ENCODE assay signal across 12 cellular contexts in the genomic region with DNA sequence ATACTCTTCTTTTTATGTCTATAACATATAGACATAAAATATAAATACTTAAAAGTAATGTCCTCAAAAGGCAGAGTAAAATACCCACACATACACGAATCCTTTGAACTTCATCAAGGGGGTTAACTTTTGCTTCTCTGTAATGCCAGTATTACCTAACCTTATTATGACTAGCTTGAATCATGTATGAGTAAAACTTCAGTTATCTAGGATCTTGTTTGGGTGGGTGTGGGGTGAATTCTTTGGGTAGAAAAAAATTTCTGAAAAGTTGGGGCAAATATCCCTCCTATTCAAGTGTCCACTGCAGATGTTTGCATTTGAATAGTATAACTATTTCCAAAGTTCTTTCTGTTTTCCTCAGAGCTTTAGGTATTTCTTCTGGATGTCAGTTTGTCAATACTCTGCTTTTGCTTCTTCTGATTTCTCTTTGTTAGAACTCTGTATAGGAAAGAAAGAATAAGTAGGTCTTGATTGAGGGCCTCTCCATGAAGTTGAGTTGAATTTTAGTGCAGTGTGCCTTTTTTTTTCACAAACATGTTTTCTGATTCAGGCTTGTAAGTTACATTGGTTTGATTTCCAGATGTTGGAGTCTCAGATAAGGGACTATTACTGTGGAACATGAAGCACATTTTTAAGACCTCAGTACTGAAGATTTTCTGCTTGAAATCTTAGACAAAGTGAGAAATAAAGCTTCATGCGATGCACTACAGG.
DNase-seq lines count a peak whose midpoint lies in the region; ATAC-seq and TF ChIP-seq lines count a peak whose summit lies in the region.
"Had no signal": no experiment of that assay in that cellular context is flagged by ENCODE, and none has a peak within 500 bp of the region (broad histone marks: within the 10 kb centered on the region; RNA-seq: fewer than 3 reads in every experiment).

No MANE protein-coding gene starts in this region.

- POLR2A ChIA-PET in Caco-2 (lab: Charles Lee) (no interaction called here), PC-3 (lab: Charles Lee; ENCODE audit: unreplicated experiment) (no interaction called here), PC-9 (lab: Charles Lee; ENCODE audit: unreplicated experiment) (no interaction called here)

- H3K79me2 ChIP-seq in PC-3 (ENCODE audit: low read length) (no peaks in the 10 kb centered on the region), PC-9 (ENCODE audit: low read depth) (no peaks in the 10 kb centered on the region)

- H3K4me3 ChIP-seq in Caco-2 (ENCODE audit: low read depth, low read length) (no peak overlapping the region), PC-3 (ENCODE audit: low read length) (no peak overlapping the region), epithelial cell of esophagus (ENCODE audit: low read length) (no peak overlapping the region), PC-9 (no peak overlapping the region)
- H3K4me3 ChIP-seq: prostate gland had no signal

- H3K4me1 ChIP-seq in Caco-2 (peaks cover 8% of the 10 kb centered on the region; the same call in 1 of the 2 replicates), PC-3 (ENCODE audit: insufficient read depth, low read length) (peaks cover 24% of the 10 kb centered on the region), PC-9 (replicated peaks; ENCODE audit: insufficient read depth) (no peaks in the 10 kb centered on the region)
- H3K4me1 ChIP-seq: prostate gland had no signal

- H3K9ac ChIP-seq in PC-3 (ENCODE audit: low read length) = no peak overlapping the region

- H3K4me3 Mint-ChIP-seq in Caco-2 (ENCODE audit: unreplicated experiment) = peak overlapping the region; percentile 83
- H3K4me3 Mint-ChIP-seq in nephron progenitor cell = no peak overlapping the region
- H3K4me3 Mint-ChIP-seq in immature natural killer cell = no peak overlapping the region
- H3K4me3 Mint-ChIP-seq: activated CD4-positive, alpha-beta T cell treated with anti-CD3 and anti-CD28 coated beads, Interleukin-2, amount 10 ng/mL, durations not matched to agents 24 days and 14 days; activated T-cell treated with anti-CD3 and anti-CD28 coated beads, Interleukin-2, amount 50 U/mL, for 72 hours; stimulated activated effector memory CD8-positive, alpha-beta T cell treated with anti-CD3 and anti-CD28 coated beads, Interleukin-12 subunit alpha, Interleukin-12 subunit beta, amount 100 ng/mL, for 72 hours had no signal

- H3K27ac ChIP-seq in PC-3 (ENCODE audit: low read length) (peak overlapping the region; percentile 7; the same call in 1 of the 2 replicates), PC-9 (no peak overlapping the region)
- H3K27ac ChIP-seq: prostate gland had no signal

- H3K27ac Mint-ChIP-seq in Caco-2 (ENCODE audit: unreplicated experiment) (no peak overlapping the region), nephron progenitor cell (peak overlapping the region; percentile 31), immature natural killer cell (no peak overlapping the region)
- H3K27ac Mint-ChIP-seq: activated CD4-positive, alpha-beta T cell treated with anti-CD3 and anti-CD28 coated beads, Interleukin-2, amount 10 ng/mL, durations not matched to agents 24 days and 14 days; activated T-cell treated with anti-CD3 and anti-CD28 coated beads, Interleukin-2, amount 50 U/mL, for 72 hours; stimulated activated effector memory CD8-positive, alpha-beta T cell treated with anti-CD3 and anti-CD28 coated beads, Interleukin-12 subunit alpha, Interleukin-12 subunit beta, amount 100 ng/mL, for 72 hours had no signal

- H3K36me3 Mint-ChIP-seq in Caco-2 (ENCODE audit: insufficient read depth, unreplicated experiment) (no peaks in the 10 kb centered on the region), nephron progenitor cell (ENCODE audit: low read depth) (peaks cover 4% of the 10 kb centered on the region), immature natural killer cell (peaks cover 0 to 6% (median 0%) of the 10 kb centered on the region in 3 donors)
- H3K36me3 Mint-ChIP-seq: stimulated activated effector memory CD8-positive, alpha-beta T cell treated with anti-CD3 and anti-CD28 coated beads, Interleukin-12 subunit alpha, Interleukin-12 subunit beta, amount 100 ng/mL, for 72 hours had no signal

- H3K9me3 Mint-ChIP-seq in Caco-2 (ENCODE audit: unreplicated experiment) (no peaks in the 10 kb centered on the region), nephron progenitor cell (peaks cover 21% of the 10 kb centered on the region), immature natural killer cell (peaks cover 5 to 25% (median 19%) of the 10 kb centered on the region in 6 donors)

- CTCF ChIA-PET in Caco-2 (lab: Charles Lee) (no interaction called here), PC-3 (lab: Charles Lee) (no interaction called here), PC-9 (lab: Charles Lee) (no interaction called here)

- H2AFZ ChIP-seq in PC-3 (ENCODE audit: low read length) = peak overlapping the region; percentile 1; the same call in 1 of the 2 replicates
- no peak overlapping the region for H2AFZ ChIP-seq in PC-9

- no peaks in the 10 kb centered on the region for H3K36me3 ChIP-seq in Caco-2 (ENCODE audit: control insufficient read depth, insufficient read depth, low read length)
- H3K36me3 ChIP-seq in PC-3 (ENCODE audit: low read depth, low read length) = no peaks in the 10 kb centered on the region
- H3K36me3 ChIP-seq in PC-9 (ENCODE audit: low read depth) = no peaks in the 10 kb centered on the region
- H3K36me3 ChIP-seq: prostate gland had no signal

- H4K20me1 ChIP-seq in PC-3 (ENCODE audit: low read length) (no peaks in the 10 kb centered on the region), PC-9 (ENCODE audit: insufficient read depth) (no peaks in the 10 kb centered on the region)

- intact Hi-C loops in Caco-2 (cut with micrococcal nuclease; ENCODE audit: unreplicated experiment) = loop anchor here (2.0 to 10.0 kb wide), 3 partner anchors 168 to 439 kb away; no protein-coding TSS in a partner anchor
- intact Hi-C loops in PC-3 (cut with micrococcal nuclease) = loop anchor here (10.0 kb wide), 1 partner anchor 91 kb away; no protein-coding TSS in a partner anchor
- intact Hi-C loops in PC-9 (cut with micrococcal nuclease; ENCODE audit: unreplicated experiment) = no loop called here

- H3K27me3 ChIP-seq in Caco-2 (replicated peaks; ENCODE audit: control insufficient read depth, insufficient read depth, low read length) (no peaks in the 10 kb centered on the region), PC-3 (ENCODE audit: low read length) (no peaks in the 10 kb centered on the region), PC-9 (ENCODE audit: insufficient read depth, low read depth) (no peaks in the 10 kb centered on the region)

- H3K4me2 ChIP-seq in PC-3 (ENCODE audit: low read length) (peak overlapping the region; percentile 61), PC-9 (no peak overlapping the region)

- no peak for TF ChIP-seq CTCF in Caco-2 (IDR thresholded peaks at IDR 0.05; ENCODE audit: insufficient read depth in 1 of 2, low read depth in 1 of 2, low read length in 1 of 2, severe bottlenecking in 1 of 2, unreplicated experiment in 1 of 2)
- TF ChIP-seq CTCF in PC-3 (conservative IDR thresholded peaks at IDR 0.05; ENCODE audit: low read depth, low read length) = no peak
- TF ChIP-seq CTCF in epithelial cell of esophagus (IDR thresholded peaks at IDR 0.05; ENCODE audit: insufficient read depth, low read depth, low read length, missing control alignments) = no peak
- no peak for TF ChIP-seq CTCF in nephron progenitor cell (IDR thresholded peaks at IDR 0.05)
- TF ChIP-seq CTCF in PC-9 (conservative IDR thresholded peaks at IDR 0.05) = no peak

- BruUV-seq in Caco-2 (replicated peaks; lab: Mats Ljungman, UMichigan) (no TSS peak), PC-3 (replicated peaks; lab: Mats Ljungman, UMichigan) (no TSS peak), PC-9 (replicated peaks; lab: Mats Ljungman, UMichigan) (no TSS peak)

- H3K9me2 ChIP-seq in PC-3 (replicated peaks; ENCODE audit: low read length) (no peaks in the 10 kb centered on the region), PC-9 (ENCODE audit: insufficient read depth) (no peaks in the 10 kb centered on the region)

- no peaks in the 10 kb centered on the region for H3K27me3 Mint-ChIP-seq in Caco-2 (ENCODE audit: insufficient read depth, unreplicated experiment)
- H3K27me3 Mint-ChIP-seq in nephron progenitor cell (ENCODE audit: low read depth, poor library complexity) = no peaks in the 10 kb centered on the region
- H3K27me3 Mint-ChIP-seq in immature natural killer cell (ENCODE audit: low read depth in 3 of 3) = peaks cover 0 to 2% (median 0%) of the 10 kb centered on the region in 3 donors
- H3K27me3 Mint-ChIP-seq: activated CD4-positive, alpha-beta T cell treated with anti-CD3 and anti-CD28 coated beads, Interleukin-2, amount 10 ng/mL, durations not matched to agents 24 days and 14 days had no signal

- H3K4me1 Mint-ChIP-seq in Caco-2 (ENCODE audit: low read depth, unreplicated experiment) = peaks cover 5% of the 10 kb centered on the region
- H3K4me1 Mint-ChIP-seq in nephron progenitor cell = peaks cover 5% of the 10 kb centered on the region
- H3K4me1 Mint-ChIP-seq in immature natural killer cell = no peaks in the 10 kb centered on the region
- H3K4me1 Mint-ChIP-seq: activated CD4-positive, alpha-beta T cell treated with anti-CD3 and anti-CD28 coated beads, Interleukin-2, amount 10 ng/mL, durations not matched to agents 24 days and 14 days; stimulated activated effector memory CD8-positive, alpha-beta T cell treated with anti-CD3 and anti-CD28 coated beads, Interleukin-12 subunit alpha, Interleukin-12 subunit beta, amount 100 ng/mL, for 72 hours had no signal

- H3K9me3 ChIP-seq in Caco-2 (no peaks in the 10 kb centered on the region), PC-3 (ENCODE audit: low read length) (no peaks in the 10 kb centered on the region), PC-9 (ENCODE audit: insufficient read depth, low read depth) (no peaks in the 10 kb centered on the region)
- H3K9me3 ChIP-seq: prostate gland had no signal

- H3F3A ChIP-seq in PC-3 (ENCODE audit: low read length, unreplicated experiment) = peaks cover 6% of the 10 kb centered on the region
- H3F3A ChIP-seq in PC-9 (ENCODE audit: insufficient read depth, low read depth) = no peaks in the 10 kb centered on the region

- DNase-seq in Caco-2 = no peak
- DNase-seq in PC-3 = peak; percentile 81
- peak; percentile 61 for DNase-seq in epithelial cell of esophagus (ENCODE audit: low read depth)
- DNase-seq in nephron progenitor cell = no peak
- DNase-seq in PC-9 = no peak
- DNase-seq in immature natural killer cell = no peak
- DNase-seq: activated CD4-positive, alpha-beta T cell treated with anti-CD3 and anti-CD28 coated beads, Interleukin-2, amount 10 ng/mL, durations not matched to agents 24 days and 14 days; activated T-cell treated with anti-CD3 and anti-CD28 coated beads, Interleukin-2, amount 50 U/mL, for 72 hours had no signal

- peak; percentile 64 for ATAC-seq in PC-3
- no peak for ATAC-seq in HG03460 (IDR thresholded peaks at IDR 0.05; ENCODE audit: unreplicated experiment)
- ATAC-seq in GM19455 (IDR thresholded peaks at IDR 0.05; ENCODE audit: unreplicated experiment) = no peak
- ATAC-seq: activated T-cell treated with anti-CD3 and anti-CD28 coated beads, Interleukin-2, amount 50 U/mL, for 72 hours; stimulated activated effector memory CD8-positive, alpha-beta T cell treated with anti-CD3 and anti-CD28 coated beads, Interleukin-12 subunit alpha, Interleukin-12 subunit beta, amount 100 ng/mL, for 72 hours had no signal

Comparison
In these comparisons a context has a peak if more than half of its experiments do, and no peak if none do; other contexts are left out.
1. DNase-seq: peak in PC-3 (single experiment) and epithelial cell of esophagus (single experiment); none in Caco-2 (0 of 2), nephron progenitor cell (single experiment), PC-9 (0 of 2) and immature natural killer cell (0 of 3).